2 cellular contexts compared by ENCODE assay signal in the genomic region with DNA sequence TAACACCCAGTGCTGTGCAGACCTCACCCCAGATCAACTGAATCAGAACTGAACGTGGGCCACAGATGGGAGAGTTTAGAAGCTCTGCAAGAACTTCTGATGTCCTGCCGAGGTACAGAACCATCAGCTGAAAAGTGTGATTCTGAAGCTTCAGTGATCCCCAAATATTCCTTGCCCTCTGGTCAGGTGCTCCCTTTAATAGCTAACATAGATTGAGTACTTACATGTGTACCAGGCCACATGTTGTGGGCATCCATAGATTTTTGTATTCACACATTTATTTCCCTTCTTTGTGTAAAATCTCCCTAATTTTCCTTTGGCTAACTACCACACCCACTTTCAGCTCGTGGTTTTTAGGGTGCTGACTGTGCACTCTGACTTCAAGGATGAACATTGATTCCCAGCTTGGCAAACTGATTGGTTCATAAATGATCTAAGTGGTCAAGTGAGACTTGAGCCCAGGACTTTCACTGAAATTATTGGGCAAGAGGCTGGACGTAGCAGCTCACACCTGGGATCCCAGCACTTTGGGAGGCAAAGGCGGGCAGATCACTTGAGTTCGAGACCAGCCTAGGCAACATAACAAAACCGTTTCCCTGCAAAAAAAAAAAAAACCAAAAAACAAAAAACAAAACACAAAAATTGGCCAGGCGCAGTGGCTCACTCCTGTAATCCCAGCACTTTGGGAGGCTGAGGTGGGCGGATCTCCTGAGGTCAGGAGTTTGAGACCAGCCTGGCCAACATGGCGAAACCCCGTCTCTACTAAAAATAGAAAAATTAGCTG.
A peak's percentile ranks its signal among the peaks of the same experiment; 100 is the strongest.
TF ChIP-seq lines count a peak whose summit lies in the region.

No MANE protein-coding gene starts in this region.

TF ChIP-seq in HCT116, 20 proteins besides CTCF, POLR2A, EP300 and RAD21:
- TF ChIP-seq EGR1 (IDR thresholded peaks at IDR 0.05; ENCODE audit: low read depth): no peak
- TF ChIP-seq SRF (IDR thresholded peaks at IDR 0.05; ENCODE audit: low read depth): no peak
- TF ChIP-seq ZFX (IDR thresholded peaks at IDR 0.05): no peak
- TF ChIP-seq, protein P1, sequence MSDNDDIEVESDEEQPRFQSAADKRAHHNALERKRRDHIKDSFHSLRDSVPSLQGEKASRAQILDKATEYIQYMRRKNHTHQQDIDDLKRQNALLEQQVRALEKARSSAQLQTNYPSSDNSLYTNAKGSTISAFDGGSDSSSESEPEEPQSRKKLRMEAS (IDR thresholded peaks at IDR 0.05): no peak
- TF ChIP-seq CEBPB (IDR thresholded peaks at IDR 0.05; ENCODE audit: low read depth): no peak
- TF ChIP-seq, protein P2, sequence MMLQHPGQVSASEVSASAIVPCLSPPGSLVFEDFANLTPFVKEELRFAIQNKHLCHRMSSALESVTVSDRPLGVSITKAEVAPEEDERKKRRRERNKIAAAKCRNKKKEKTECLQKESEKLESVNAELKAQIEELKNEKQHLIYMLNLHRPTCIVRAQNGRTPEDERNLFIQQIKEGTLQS (IDR thresholded peaks at IDR 0.05): no peak
- TF ChIP-seq ELF1 (IDR thresholded peaks at IDR 0.05; ENCODE audit: borderline replicate concordance, low read depth): no peak
- TF ChIP-seq POLR2AphosphoS5 (IDR thresholded peaks at IDR 0.05; ENCODE audit: low read depth, low read length): no peak

TF ChIP-seq in HepG2, 621 proteins besides CTCF, POLR2A, EP300 and RAD21:
- TF ChIP-seq MAFK (conservative IDR thresholded peaks at IDR 0.05 in 1 of 2, IDR thresholded peaks at IDR 0.05 in 1 of 2; ENCODE audit: low read length in 2 of 2): peak; percentile 58 to 62; a peak in 2 of 4 replicates
- TF ChIP-seq ZFAT (CRISPR knock-in tag; conservative IDR thresholded peaks at IDR 0.05): no peak
- 0 out of 2 replicates have a peak, but pooled peaks have one; percentile 48 for TF ChIP-seq NRL (CRISPR knock-in tag; IDR thresholded peaks at IDR 0.05; ENCODE audit: borderline replicate concordance)
- peak; percentile 24; the same call in 1 of the 2 replicates for TF ChIP-seq CEBPB (IDR thresholded peaks at IDR 0.05; ENCODE audit: borderline replicate concordance, low read depth, low read length)
- TF ChIP-seq ZNF547 (CRISPR knock-in tag; IDR thresholded peaks at IDR 0.05): no peak
